Comparison of ENCODE assay signal across 1 cellular context in genomic region chr20:62011938-62012534, GRCh38.
TF ChIP-seq lines count a peak whose summit lies in the region.

No MANE protein-coding gene starts in this region.

TF ChIP-seq in HCT116, 20 proteins besides CTCF, POLR2A, EP300 and RAD21:
- TF ChIP-seq CEBPB (IDR thresholded peaks at IDR 0.05; ENCODE audit: low read depth) (no peak), ELF1 (IDR thresholded peaks at IDR 0.05; ENCODE audit: borderline replicate concordance, low read depth) (no peak), POLR2AphosphoS5 (IDR thresholded peaks at IDR 0.05; ENCODE audit: low read depth, low read length) (no peak), REST (IDR thresholded peaks at IDR 0.05; ENCODE audit: low read depth) (no peak), EZH2 (IDR thresholded peaks at IDR 0.05) (no peak), EGR1 (IDR thresholded peaks at IDR 0.05; ENCODE audit: low read depth) (no peak), ZNF274 (IDR thresholded peaks at IDR 0.05; ENCODE audit: low read depth, low read length) (no peak), ZFX (IDR thresholded peaks at IDR 0.05) (no peak), SIN3A (IDR thresholded peaks at IDR 0.05; ENCODE audit: low read depth) (no peak), ZBTB33 (IDR thresholded peaks at IDR 0.05; ENCODE audit: extremely low read depth, insufficient replicate concordance, low read length) (no peak), CBX3 (IDR thresholded peaks at IDR 0.05; ENCODE audit: low read depth) (no peak), TCF7L2 (IDR thresholded peaks at IDR 0.05; ENCODE audit: borderline replicate concordance, extremely low read depth, insufficient read depth, insufficient read length) (no peak), JUND (IDR thresholded peaks at IDR 0.05) (no peak), EZH2phosphoT487 (IDR thresholded peaks at IDR 0.05; ENCODE audit: borderline replicate concordance) (no peak), YY1 (IDR thresholded peaks at IDR 0.05; ENCODE audit: extremely low read depth, insufficient replicate concordance, low read depth, low read length) (no peak), SP1 (IDR thresholded peaks at IDR 0.05; ENCODE audit: low read depth) (no peak)
